8 cellular contexts compared by ENCODE assay signal in the genomic region with DNA sequence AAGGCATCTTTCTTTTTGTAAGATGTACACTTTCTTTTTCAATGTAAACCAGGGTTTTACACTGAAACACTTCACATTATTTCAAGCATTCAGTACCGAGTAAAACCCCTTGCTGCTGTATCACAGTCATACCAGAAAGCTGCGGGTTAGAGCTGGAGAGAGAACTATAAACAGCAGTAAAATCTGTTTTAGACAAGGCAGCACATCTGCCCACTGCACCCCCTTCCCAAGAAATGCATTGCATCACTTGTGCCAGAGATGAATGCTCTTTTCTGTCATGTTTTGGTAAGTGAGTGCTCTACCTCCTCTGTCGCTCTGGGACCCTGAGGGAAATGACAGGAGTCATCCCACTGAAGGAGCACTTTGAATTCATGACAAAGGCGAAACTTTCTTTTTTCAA.
DNase-seq lines count a peak whose midpoint lies in the region; ATAC-seq, FAIRE-seq and TF ChIP-seq lines count a peak whose summit lies in the region.
"Had no signal": no experiment of that assay in that cellular context is flagged by ENCODE, and none has a peak within 500 bp of the region (broad histone marks: within the 10 kb centered on the region; RNA-seq: fewer than 3 reads in every experiment).

No MANE protein-coding gene starts in this region.

- no peaks in the 10 kb centered on the region for H3K9me3 Mint-ChIP-seq in activated T-helper 17 cell treated with anti-CD3 and anti-CD28 coated beads, Interleukin-2, amount 50 U/mL, for 72 hours

- no peak for FAIRE-seq in H54 (lab: Jason Lieb, UNC)
- FAIRE-seq: HTR-8/SVneo had no signal

- TF ChIP-seq POLR2A in H54 (IDR thresholded peaks at IDR 0.05; ENCODE audit: low read depth, low read length) = no peak

- ATAC-seq in GM19043 (IDR thresholded peaks at IDR 0.05; ENCODE audit: low read depth, unreplicated experiment) (peak; percentile 97), HG02884 (IDR thresholded peaks at IDR 0.05; ENCODE audit: unreplicated experiment) (peak; percentile 86)
- peak; percentile 99 for ATAC-seq in activated T-helper 17 cell treated with anti-CD3 and anti-CD28 coated beads, Interleukin-2, amount 50 U/mL, for 72 hours (replicated peaks)

- H3K27ac Mint-ChIP-seq in activated T-helper 17 cell treated with anti-CD3 and anti-CD28 coated beads, Interleukin-2, amount 50 U/mL, for 72 hours = peak overlapping the region; percentile 92

- DNase-seq in stimulated activated CD4-positive, alpha-beta T cell treated with anti-CD3 and anti-CD28 coated beads, Interleukin-4, amount 100 ng/mL, for 4 hours = peak; percentile 23 to 40
- no peak for DNase-seq in DMS153 (lab: John Stamatoyannopoulos, UW)
- no peak for DNase-seq in NCI-H2171 (lab: John Stamatoyannopoulos, UW)
- no peak for DNase-seq in H54 (ENCODE audit: insufficient read length, low spot score)

- peak overlapping the region; percentile 78 for H3K4me3 Mint-ChIP-seq in activated T-helper 17 cell treated with anti-CD3 and anti-CD28 coated beads, Interleukin-2, amount 50 U/mL, for 72 hours

- H3K36me3 Mint-ChIP-seq in activated T-helper 17 cell treated with anti-CD3 and anti-CD28 coated beads, Interleukin-2, amount 50 U/mL, for 72 hours (ENCODE audit: low read depth) = peaks cover 16% of the 10 kb centered on the region

- peaks cover 20% of the 10 kb centered on the region for H3K4me1 Mint-ChIP-seq in activated T-helper 17 cell treated with anti-CD3 and anti-CD28 coated beads, Interleukin-2, amount 50 U/mL, for 72 hours

- H3K27me3 Mint-ChIP-seq in activated T-helper 17 cell treated with anti-CD3 and anti-CD28 coated beads, Interleukin-2, amount 50 U/mL, for 72 hours = no peaks in the 10 kb centered on the region

Comparison
In these comparisons a context has a peak if more than half of its experiments do, and no peak if none do; other contexts are left out.
1. DNase-seq: peak in stimulated activated CD4-positive, alpha-beta T cell treated with anti-CD3 and anti-CD28 coated beads, Interleukin-4, amount 100 ng/mL, for 4 hours (2 of 2); none in DMS153 (single experiment), NCI-H2171 (single experiment) and H54 (single experiment).
2. Peak in every context shown above with its lines, with median percentiles within 50 percentile points of each other: ATAC-seq.